15 cellular contexts compared by ENCODE assay signal in the genomic region with DNA sequence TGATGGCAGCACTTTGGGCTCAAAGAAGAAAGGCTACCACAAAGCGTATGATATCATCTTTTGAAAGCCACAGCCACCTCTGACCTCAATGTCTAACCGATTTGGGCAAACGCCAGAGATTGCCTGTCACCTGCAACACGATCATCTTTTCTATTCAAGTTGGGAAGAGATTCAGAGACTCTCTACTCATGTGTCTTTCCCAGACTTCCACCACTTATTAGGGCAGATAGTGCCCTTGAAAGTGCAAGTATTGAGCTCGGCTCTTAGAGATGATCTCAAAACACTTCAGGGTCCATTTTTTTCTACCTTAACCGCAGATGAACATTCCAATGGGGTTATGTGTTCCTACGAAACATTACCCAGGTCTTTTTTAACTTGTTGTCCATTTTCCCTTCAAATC.
"Had no signal": no experiment of that assay in that cellular context is flagged by ENCODE, and none has a peak within 500 bp of the region (broad histone marks: within the 10 kb centered on the region; RNA-seq: fewer than 3 reads in every experiment).

No MANE protein-coding gene starts in this region.

- H3K27ac ChIP-seq: psoas muscle, right lobe of liver, tibial nerve had no signal

- H3K27me3 ChIP-seq: right lobe of liver, tibial nerve had no signal

- H3K4me3 ChIP-seq: psoas muscle, right lobe of liver, smooth muscle cell, tibial nerve had no signal

- H3K9me3 ChIP-seq: psoas muscle, right lobe of liver, tibial nerve had no signal

- H3K4me1 ChIP-seq: psoas muscle, right lobe of liver, tibial nerve had no signal

- H3K36me3 ChIP-seq: right lobe of liver, tibial nerve had no signal

- DNase-seq: activated CD4-positive, alpha-beta memory T cell treated with anti-CD3 and anti-CD28 coated beads for 36 hours; activated CD4-positive, alpha-beta T cell treated with anti-CD3 and anti-CD28 coated beads for 36 hours; activated effector memory CD4-positive, alpha-beta T cell treated with Interleukin-2 at 50 U/mL for 16 hours; activated naive CD4-positive, alpha-beta T cell treated with anti-CD3 and anti-CD28 coated beads, Interleukin-2, amount 50 U/mL, for 16 hours; activated T-cell treated with anti-CD3 and anti-CD28 coated beads, Interleukin-2, amount 50 U/mL, for 4 hours; islet precursor cell; midbrain; psoas muscle; right lobe of liver; stimulated activated CD4-positive, alpha-beta T cell treated with anti-CD3 and anti-CD28 coated beads, Interleukin-4, amount 100 ng/mL, for 4 hours; stimulated activated CD8-positive, alpha-beta memory T cell treated with anti-CD3 and anti-CD28 coated beads, Interleukin-4, amount 100 ng/mL, for 48 hours; stimulated activated naive CD4-positive, alpha-beta T cell treated with Interleukin-2 at 50 U/mL for 16 hours; substantia nigra had no signal
